Comparison of ENCODE assay signal across 8 cellular contexts in genomic region chr14:64707661-64708060, GRCh38. TPM values are rescaled to one million over a fixed set of nuclear protein-coding genes. Genes with fewer than 3 reads are reported as not detected.
A peak's percentile ranks its signal among the peaks of the same experiment; 100 is the strongest.
DNase-seq lines count a peak whose midpoint lies in the region; ATAC-seq, FAIRE-seq and TF ChIP-seq lines count a peak whose summit lies in the region.

No MANE protein-coding gene starts in this region.

- H3K4me3 ChIP-seq in NT2/D1 (ENCODE audit: insufficient read length, low read depth) = no peak overlapping the region
- no peak overlapping the region for H3K4me3 ChIP-seq in endothelial cell of umbilical vein (replicated peaks in 1 of 3; ENCODE audit: insufficient read depth in 1 of 3, low read depth in 1 of 3, low read length in 3 of 3)

- peak overlapping the region; percentile 21 for H3K9ac ChIP-seq in NT2/D1 (ENCODE audit: insufficient read length, low read depth)
- no peak overlapping the region for H3K9ac ChIP-seq in endothelial cell of umbilical vein (replicated peaks; ENCODE audit: extremely low read depth, insufficient read depth, low read length)

- H3K27me3 ChIP-seq in NT2/D1 (ENCODE audit: insufficient read depth, insufficient read length) = peaks cover 46% of the 10 kb centered on the region
- peaks cover 6 to 10% of the 10 kb centered on the region in 2 experiments for H3K27me3 ChIP-seq in endothelial cell of umbilical vein (ENCODE audit: control insufficient read depth in 2 of 2, insufficient read depth in 2 of 2, low read length in 2 of 2)

- H3K9me3 Mint-ChIP-seq in Calu3 (ENCODE audit: low read depth, unreplicated experiment) = peaks cover under 1% of the 10 kb centered on the region

- no peaks in the 10 kb centered on the region for H4K20me1 ChIP-seq in endothelial cell of umbilical vein (replicated peaks; ENCODE audit: control insufficient read depth, extremely low read depth, insufficient read depth, low read length)

- H3K27ac Mint-ChIP-seq in Calu3 (ENCODE audit: unreplicated experiment) = peak overlapping the region; percentile 39

- no peaks in the 10 kb centered on the region for H3K9me1 ChIP-seq in endothelial cell of umbilical vein (replicated peaks; ENCODE audit: control insufficient read depth, extremely low read depth, insufficient read depth, low read length)

- DNase-seq in Calu3 (peak; percentile 44), NT2/D1 (ENCODE audit: low read depth, low spot score) (no peak), endothelial cell of umbilical vein (ENCODE audit: low read depth, low spot score) (no peak), omental fat pad (ENCODE audit: low spot score) (no peak), foreskin melanocyte (no peak), NCI-H146 treated with DMSO at 0.1 percent for 48 hours (lab: John Stamatoyannopoulos, UW; ENCODE audit: unreplicated experiment) (no peak)

- no peak overlapping the region for H3K4me2 ChIP-seq in endothelial cell of umbilical vein (ENCODE audit: insufficient read depth, low read length)

- no peak overlapping the region for H3K27ac ChIP-seq in endothelial cell of umbilical vein (ENCODE audit: insufficient read depth, low read depth, low read length)

- peak overlapping the region; percentile 61 for H3K4me3 Mint-ChIP-seq in Calu3 (ENCODE audit: low read depth, unreplicated experiment)

- H3K9me3 ChIP-seq in NT2/D1 (ENCODE audit: insufficient read depth, low read length) = peaks cover 3% of the 10 kb centered on the region; the same call in 1 of the 2 replicates
- no peaks in the 10 kb centered on the region for H3K9me3 ChIP-seq in endothelial cell of umbilical vein (replicated peaks; ENCODE audit: control insufficient read depth, insufficient read depth, low read length)

- FAIRE-seq in endothelial cell of umbilical vein (lab: Jason Lieb, UNC) = peak; percentile 35

- POLR2A ChIA-PET in endothelial cell of umbilical vein (lab: Charles Lee) = no interaction called here

- no peak for TF ChIP-seq CTCF in Calu3 (IDR thresholded peaks at IDR 0.05; ENCODE audit: unreplicated experiment)
- TF ChIP-seq CTCF in endothelial cell of umbilical vein (IDR thresholded peaks at IDR 0.05; ENCODE audit: extremely low read depth in 1 of 2, insufficient read depth in 1 of 2, low read depth in 1 of 2, low read length in 2 of 2) = no peak
- no peak for TF ChIP-seq CTCF in omental fat pad (IDR thresholded peaks at IDR 0.05)

- CTCF ChIA-PET in Calu3 (lab: Charles Lee) (interaction anchor here (1.0 to 1.6 kb wide), 6 partner anchors 9 to 57 kb away, joined by 3 to 10 read pairs (median 4); no protein-coding TSS in a partner anchor), endothelial cell of umbilical vein (lab: Charles Lee) (no interaction called here)

- peaks cover 5% of the 10 kb centered on the region for H3K79me2 ChIP-seq in endothelial cell of umbilical vein (ENCODE audit: control insufficient read depth, insufficient read depth, low read length)

- peaks cover 59% of the 10 kb centered on the region for H3K4me1 Mint-ChIP-seq in Calu3 (ENCODE audit: low read depth, unreplicated experiment)

- H3K4me1 ChIP-seq in NT2/D1 (ENCODE audit: insufficient read depth, insufficient read length) (peaks cover 10% of the 10 kb centered on the region), endothelial cell of umbilical vein (ENCODE audit: control insufficient read depth, extremely low read depth, insufficient read depth, low read length) (peaks cover 21% of the 10 kb centered on the region)

- intact Hi-C loops in Calu3 (cut with micrococcal nuclease; ENCODE audit: unreplicated experiment) (loop anchor here (5.0 kb wide), 1 partner anchor 55 kb away; no protein-coding TSS in a partner anchor), endothelial cell of umbilical vein (cut with micrococcal nuclease) (no loop called here)

- no peak for TF ChIP-seq POLR2A in endothelial cell of umbilical vein (IDR thresholded peaks at IDR 0.05; ENCODE audit: low read depth, low read length)

- ATAC-seq in omental fat pad (ENCODE audit: low FRiP score) (peak; percentile 60), HG03565 (IDR thresholded peaks at IDR 0.05; ENCODE audit: unreplicated experiment) (no peak), GM18867 (IDR thresholded peaks at IDR 0.05; ENCODE audit: unreplicated experiment) (no peak)

- H2AFZ ChIP-seq in endothelial cell of umbilical vein (ENCODE audit: low read depth, low read length) = no peak overlapping the region

- peaks cover 46% of the 10 kb centered on the region for H3K36me3 Mint-ChIP-seq in Calu3 (ENCODE audit: insufficient read depth, unreplicated experiment)

- H3K36me3 ChIP-seq in NT2/D1 (ENCODE audit: insufficient read depth, insufficient read length, low read length) (peaks cover 19% of the 10 kb centered on the region), endothelial cell of umbilical vein (ENCODE audit: control insufficient read depth in 2 of 2, extremely low read depth in 1 of 2, insufficient read depth in 2 of 2, low read length in 2 of 2) (no peaks in the 10 kb centered on the region)

- BruUV-seq in Calu3 (replicated peaks; lab: Mats Ljungman, UMichigan) (no TSS peak), endothelial cell of umbilical vein (replicated peaks; lab: Mats Ljungman, UMichigan) (no TSS peak)

- no peaks in the 10 kb centered on the region for H3K27me3 Mint-ChIP-seq in Calu3 (ENCODE audit: unreplicated experiment)

- dilution Hi-C loops in endothelial cell of umbilical vein (cut with MboI; ENCODE audit: extremely low pct_ligation_motif_present, low sequenced_read_pairs) = no loop called here

TF ChIP-seq in endothelial cell of umbilical vein, 7 proteins besides CTCF, POLR2A, EP300 and RAD21:
- TF ChIP-seq MAX (IDR thresholded peaks at IDR 0.05; ENCODE audit: insufficient read depth, insufficient read length) (no peak), EZH2 (IDR thresholded peaks at IDR 0.05; ENCODE audit: borderline replicate concordance, low read depth, low read length, severe bottlenecking) (no peak), GATA2 (IDR thresholded peaks at IDR 0.05; ENCODE audit: insufficient read depth, insufficient read length, low read depth, low read length) (no peak), JUN (IDR thresholded peaks at IDR 0.05; ENCODE audit: borderline replicate concordance, insufficient read depth, insufficient read length, low read depth) (no peak), FOS (IDR thresholded peaks at IDR 0.05; ENCODE audit: borderline replicate concordance, insufficient read depth, low read length) (no peak), MYC (IDR thresholded peaks at IDR 0.05; ENCODE audit: low read depth, low read length) (no peak), POLR2AphosphoS5 (IDR thresholded peaks at IDR 0.05; ENCODE audit: insufficient read depth, low read depth, low read length) (no peak)

RNA-seq across cellular contexts. Expression of gene PLEKHG3, which starts 3.4 kb away (rescaled TPM):
- 39.0 and 53.6 TPM in 2 replicates for total RNA-seq in Calu3 (2022)
- total RNA-seq in endothelial cell of umbilical vein = 6.9 and 8.0 TPM in 2 replicates
- polyA plus RNA-seq in endothelial cell of umbilical vein = 6.6 and 12.4 TPM in 2 replicates
- 6.5 and 7.2 TPM in 2 replicates for polyA plus RNA-seq in endothelial cell of umbilical vein (2011; cell fraction: cytosol; rRNA removed)
- polyA plus RNA-seq in endothelial cell of umbilical vein (2011; cell fraction: nucleus; rRNA removed) = 24.3 and 25.4 TPM in 2 replicates
- polyA plus RNA-seq in endothelial cell of umbilical vein (2012) = 6.9 and 10.1 TPM in 2 replicates
- polyA minus RNA-seq in endothelial cell of umbilical vein = 9.2 and 10.9 TPM in 2 replicates
- 17.1 TPM for polyA minus RNA-seq in endothelial cell of umbilical vein (2011; cell fraction: cytosol; rRNA and poly(A)+ RNA removed)
- 5.8 and 8.1 TPM in 2 replicates for polyA minus RNA-seq in endothelial cell of umbilical vein (2011; cell fraction: nucleus; rRNA and poly(A)+ RNA removed)
- total RNA-seq in omental fat pad = 10 to 100 TPM; 29.6 to 45.9 (median 37.5) TPM
